Comparison of ENCODE assay signal across 1 cellular context in genomic region chr11:19723572-19724342, GRCh38.
TF ChIP-seq lines count a peak whose summit lies in the region.

No MANE protein-coding gene starts in this region.

TF ChIP-seq in SK-N-SH, 30 proteins besides CTCF, POLR2A, EP300 and RAD21 (continued from another document):
- TF ChIP-seq USF2 (IDR thresholded peaks at IDR 0.05; ENCODE audit: borderline replicate concordance, low read depth, low read length) (no peak), FOXM1 (IDR thresholded peaks at IDR 0.05; ENCODE audit: low read depth) (no peak)
